Comparison of ENCODE assay signal across 8 cellular contexts in genomic region chr4:47462799-47463234, GRCh38. TPM values are rescaled to one million over a fixed set of nuclear protein-coding genes. Genes with fewer than 3 reads are reported as not detected.
DNase-seq lines count a peak whose midpoint lies in the region; ATAC-seq and TF ChIP-seq lines count a peak whose summit lies in the region.

No MANE protein-coding gene starts in this region.

- H3K27me3 Mint-ChIP-seq in CD4-positive, alpha-beta T cell: no peaks in the 10 kb centered on the region

- H2AFZ ChIP-seq in KMS-11 (ENCODE audit: low read depth) (peak overlapping the region; percentile 70), mammary epithelial cell (ENCODE audit: low read depth, low read length) (peak overlapping the region; percentile 93)

- H3K4me3 ChIP-seq in KMS-11 (IDR thresholded peaks at IDR 0.05; ENCODE audit: insufficient read depth, low read depth, low read length) (peak overlapping the region; percentile 84), mammary epithelial cell (replicated peaks in 1 of 3; ENCODE audit: insufficient read depth in 1 of 3, low read depth in 2 of 3, low read length in 3 of 3) (peak overlapping the region; percentile 64 to 79 (median 73)), lung (peak overlapping the region; percentile 63), urinary bladder (ENCODE audit: low read depth, low read length) (peak overlapping the region; percentile 77)

- dilution Hi-C loops in mammary epithelial cell (cut with HindIII; ENCODE audit: low sequenced_read_pairs): no loop called here

- H3K9ac ChIP-seq in KMS-11: peak overlapping the region; percentile 43; the same call in 1 of the 2 replicates
- peak overlapping the region; percentile 73 for H3K9ac ChIP-seq in mammary epithelial cell (ENCODE audit: insufficient read depth, low read length)

- H3K27ac ChIP-seq in CD4-positive, alpha-beta T cell (ENCODE audit: low read depth, low read length): peak overlapping the region; percentile 43
- H3K27ac ChIP-seq in KMS-11: peak overlapping the region; percentile 35; the same call in 1 of the 2 replicates
- peak overlapping the region; percentile 80 for H3K27ac ChIP-seq in mammary epithelial cell (ENCODE audit: insufficient read depth, low read depth, low read length)
- peak overlapping the region; percentile 76 to 81 for H3K27ac ChIP-seq in lung (ENCODE audit: low read depth in 1 of 2, low read length in 1 of 2)
- peak overlapping the region; percentile 13 for H3K27ac ChIP-seq in urinary bladder (ENCODE audit: low read depth)

- H3K27ac Mint-ChIP-seq in CD4-positive, alpha-beta T cell: peak overlapping the region; percentile 83

- H3K79me2 ChIP-seq in KMS-11 (ENCODE audit: insufficient read depth, low read depth) (no peaks in the 10 kb centered on the region), mammary epithelial cell (ENCODE audit: insufficient read depth, low read length) (peaks cover 21% of the 10 kb centered on the region)

- H3K4me1 ChIP-seq in KMS-11 (ENCODE audit: low read depth, poor library complexity, severe bottlenecking) (peaks cover 7% of the 10 kb centered on the region), mammary epithelial cell (ENCODE audit: insufficient read depth, low read length) (peaks cover 13% of the 10 kb centered on the region), lung (ENCODE audit: control insufficient read depth in 2 of 2, insufficient read depth in 2 of 2, low read length in 2 of 2) (peaks cover 0 to 5% of the 10 kb centered on the region in 2 donors), urinary bladder (ENCODE audit: insufficient read depth) (no peaks in the 10 kb centered on the region)

- POLR2A ChIA-PET in CD4-positive, alpha-beta T cell (lab: Charles Lee): interaction anchor here (0.7 to 2.3 kb wide), 5 partner anchors 9 to 452 kb away, joined by 3 to 36 read pairs (median 6); partner anchors contain the start of genes ATP10D and NFXL1

- 2% methylated on average over 4 of the region's 6 CpGs for WGBS in mammary epithelial cell (ENCODE audit: low coverage, missing lambda C conversion rate)
- 9 to 12% methylated on average over 6 of the region's 6 CpGs for WGBS in lung, 2 donors
- 11% methylated on average over 6 of the region's 6 CpGs for WGBS in urinary bladder

- no TSS peak for BruUV-seq in mammary epithelial cell (replicated peaks; lab: Mats Ljungman, UMichigan)

- H3K4me1 Mint-ChIP-seq in CD4-positive, alpha-beta T cell (ENCODE audit: low read depth): peaks cover 55% of the 10 kb centered on the region

- CTCF ChIA-PET in CD4-positive, alpha-beta T cell (lab: Charles Lee): interaction anchor here (0.7 to 1.7 kb wide), 3 partner anchors 13 to 22 kb away, joined by 3 to 7 read pairs (median 4); partner anchors contain the start of gene ATP10D
- CTCF ChIA-PET in mammary epithelial cell (lab: Charles Lee; ENCODE audit: low non-redundant PET): interaction anchor here (0.5 to 1.0 kb wide), 2 partner anchors 22 to 77 kb away, joined by 3 to 6 read pairs; partner anchors contain the start of gene ATP10D

- no peaks in the 10 kb centered on the region for H4K20me1 ChIP-seq in KMS-11 (ENCODE audit: insufficient read depth)
- H4K20me1 ChIP-seq in mammary epithelial cell (ENCODE audit: insufficient read depth, low read length): no peaks in the 10 kb centered on the region

- H3K9me3 ChIP-seq in CD4-positive, alpha-beta T cell (ENCODE audit: control insufficient read depth, low read length): no peaks in the 10 kb centered on the region
- H3K9me3 ChIP-seq in mammary epithelial cell (replicated peaks; ENCODE audit: insufficient read depth, low read length): no peaks in the 10 kb centered on the region
- no peaks in the 10 kb centered on the region for H3K9me3 ChIP-seq in lung (ENCODE audit: control insufficient read depth in 2 of 2, insufficient read depth in 1 of 2, low read length in 1 of 2)

- no peak for ATAC-seq in CD4-positive, alpha-beta T cell (ENCODE audit: poor library complexity)
- ATAC-seq in GM21447 (IDR thresholded peaks at IDR 0.05; ENCODE audit: unreplicated experiment) (peak; percentile 26), lung (ENCODE audit: insufficient read depth, low FRiP score) (peak; percentile 8)

- H3K4me2 ChIP-seq in KMS-11 (peak overlapping the region; percentile 80), mammary epithelial cell (ENCODE audit: insufficient read depth, low read depth, low read length) (peak overlapping the region; percentile 84)

- H3K36me3 Mint-ChIP-seq in CD4-positive, alpha-beta T cell (ENCODE audit: low read depth): peaks cover 32% of the 10 kb centered on the region

- in situ Hi-C loops in mammary epithelial cell (cut with MboI; ENCODE audit: low sequenced_read_pairs in 2 of 2): no loop called here

- intact Hi-C loops in CD4-positive, alpha-beta T cell (cut with DNase I, micrococcal nuclease): loop anchor here (1.0 to 10.0 kb wide), 4 partner anchors 22 to 872 kb away; partner anchors contain the start of genes ATP10D (in 1 of the 2), CNGA1 (in 1 of the 2), NFXL1 (in 1 of the 2) and NIPAL1 (in 1 of the 2)
- intact Hi-C loops in mammary epithelial cell (cut with micrococcal nuclease): loop anchor here (1.0 kb wide), 3 partner anchors 22 to 101 kb away; partner anchors contain the start of gene ATP10D

- no peaks in the 10 kb centered on the region for H3K27me3 ChIP-seq in CD4-positive, alpha-beta T cell (ENCODE audit: control insufficient read depth, insufficient read depth, low read length)
- no peaks in the 10 kb centered on the region for H3K27me3 ChIP-seq in KMS-11 (ENCODE audit: insufficient read depth, low read depth)
- no peaks in the 10 kb centered on the region for H3K27me3 ChIP-seq in mammary epithelial cell (ENCODE audit: insufficient read depth, low read length)
- no peaks in the 10 kb centered on the region for H3K27me3 ChIP-seq in lung (ENCODE audit: control insufficient read depth, insufficient read depth)

- DNase-seq in CD4-positive, alpha-beta T cell: no peak
- no peak for DNase-seq in mammary epithelial cell
- no peak for DNase-seq in lung (ENCODE audit: low spot score)
- DNase-seq in ureter (ENCODE audit: low spot score): no peak
- DNase-seq in NCI-H2107 (lab: John Stamatoyannopoulos, UW): no peak

- H3K36me3 ChIP-seq in KMS-11 (ENCODE audit: insufficient read depth) (no peaks in the 10 kb centered on the region), mammary epithelial cell (ENCODE audit: insufficient read depth, low read length) (peaks cover 10% of the 10 kb centered on the region), lung (ENCODE audit: control insufficient read depth in 2 of 2, insufficient read depth in 2 of 2, low read length in 2 of 2) (no peaks in the 10 kb centered on the region), urinary bladder (ENCODE audit: insufficient read depth) (peaks cover 3% of the 10 kb centered on the region)

- no peak for TF ChIP-seq CTCF in CD4-positive, alpha-beta T cell (IDR thresholded peaks at IDR 0.05)
- TF ChIP-seq CTCF in KMS-11 (conservative IDR thresholded peaks at IDR 0.05; ENCODE audit: low read depth, low read length): no peak
- TF ChIP-seq CTCF in mammary epithelial cell (conservative IDR thresholded peaks at IDR 0.05 in 1 of 2, IDR thresholded peaks at IDR 0.05 in 1 of 2; ENCODE audit: extremely low read depth in 1 of 2, insufficient read depth in 1 of 2, low read depth in 1 of 2, low read length in 2 of 2): no peak
- no peak for TF ChIP-seq CTCF in lung (IDR thresholded peaks at IDR 0.05; ENCODE audit: control extremely low read depth, extremely low read depth)

- H3K9me3 Mint-ChIP-seq in CD4-positive, alpha-beta T cell: no peaks in the 10 kb centered on the region

- peak overlapping the region; percentile 93 for H3K4me3 Mint-ChIP-seq in CD4-positive, alpha-beta T cell

RNA-seq across cellular contexts. Expression of gene COMMD8, which starts 0.7 kb away (rescaled TPM):
- total RNA-seq in CD4-positive, alpha-beta T cell: 1 to 10 TPM; 4.4 to 5.4 TPM
- total RNA-seq in mammary epithelial cell (10 to 100 TPM; 27.2 to 29.5 TPM), lung (10 to 100 TPM; 14.6 to 15.0 TPM), urinary bladder (27.0 TPM), ureter (12.4 TPM)
- polyA plus RNA-seq in mammary epithelial cell (12.7 TPM), lung (10 to 100 TPM; 12.3 to 20.2 TPM), urinary bladder (16.6 TPM)
- 4.2 TPM for polyA minus RNA-seq in mammary epithelial cell

RNA-seq across cellular contexts. Expression of gene ATP10D, which starts 22.3 kb away (rescaled TPM):
- total RNA-seq in CD4-positive, alpha-beta T cell: 1 to 10 TPM; 1.1 to 1.7 TPM
- total RNA-seq in mammary epithelial cell: 10 to 100 TPM; 71.6 to 88.4 TPM
- polyA plus RNA-seq in mammary epithelial cell: 30.2 TPM
- 151 TPM for polyA minus RNA-seq in mammary epithelial cell
- 10 to 100 TPM; 21.7 to 34.9 TPM for total RNA-seq in lung
- polyA plus RNA-seq in lung: 1 to 10 TPM; 3.1 to 8.2 TPM
- total RNA-seq in urinary bladder: 38.3 TPM
- polyA plus RNA-seq in urinary bladder: 12.3 TPM
- 35.7 TPM for total RNA-seq in ureter

Comparison
In these comparisons a context has a peak if more than half of its experiments do, and no peak if none do; other contexts are left out.
1. H3K27ac ChIP-seq: peak in every context shown above with its lines; median percentile 80 in mammary epithelial cell; 78 in lung; 43 in CD4-positive, alpha-beta T cell; 35 in KMS-11; 13 in urinary bladder.
2. RNA of gene ATP10D, which starts 22.3 kb away (total RNA-seq): 71.6 to 88.4 TPM in mammary epithelial cell, 38.3 TPM in urinary bladder (single experiment), 35.7 TPM in ureter (single experiment) and 21.7 to 34.9 TPM in lung; 1.1 to 1.7 TPM in CD4-positive, alpha-beta T cell; every median in the first group is over 4 times any median in the second.
3. Peak in every context shown above with its lines, with median percentiles within 50 percentile points of each other: H3K4me3 ChIP-seq.